ENCODE assay signal across 8 cellular contexts in genomic region chr17:50094243-50094752, GRCh38. TPM values are rescaled to one million over a fixed set of nuclear protein-coding genes. Genes with fewer than 3 reads are reported as not detected.
DNase-seq lines count a peak whose midpoint lies in the region; ATAC-seq and TF ChIP-seq lines count a peak whose summit lies in the region.

No MANE protein-coding gene starts in this region.

- no peaks in the 10 kb centered on the region for H3K27me3 ChIP-seq in colonic mucosa
- H3K27me3 ChIP-seq in layer of hippocampus (ENCODE audit: control insufficient read depth, insufficient read depth, low read length) = no peaks in the 10 kb centered on the region

- peak; percentile 88 for TF ChIP-seq CTCF in colonic mucosa (IDR thresholded peaks at IDR 0.05)

- H3K27ac Mint-ChIP-seq in activated CD4-positive, alpha-beta T cell treated with anti-CD3 and anti-CD28 coated beads for 36 hours = peak overlapping the region; percentile 91

- peak overlapping the region; percentile 77 for H3K4me3 ChIP-seq in colonic mucosa

- H3K36me3 Mint-ChIP-seq in activated CD4-positive, alpha-beta T cell treated with anti-CD3 and anti-CD28 coated beads for 36 hours (ENCODE audit: low read depth) = no peaks in the 10 kb centered on the region

- no peaks in the 10 kb centered on the region for H3K27me3 Mint-ChIP-seq in activated CD4-positive, alpha-beta T cell treated with anti-CD3 and anti-CD28 coated beads for 36 hours

- H3K4me1 Mint-ChIP-seq in activated CD4-positive, alpha-beta T cell treated with anti-CD3 and anti-CD28 coated beads for 36 hours = peaks cover 19% of the 10 kb centered on the region

- peak overlapping the region; percentile 62 to 88 for H3K9ac ChIP-seq in colonic mucosa (ENCODE audit: low read depth in 2 of 2, low read length in 2 of 2)

- DNase-seq in DMS79 (lab: John Stamatoyannopoulos, UW) (peak; percentile 44), NCI-H446 treated with DMSO at 0.1 percent for 48 hours (lab: John Stamatoyannopoulos, UW) (peak; percentile 52), colonic mucosa (peak; percentile 96)
- DNase-seq in activated CD4-positive, alpha-beta T cell treated with anti-CD3 and anti-CD28 coated beads for 36 hours = peak; percentile 94
- DNase-seq in stimulated activated CD4-positive, alpha-beta T cell treated with anti-CD3 and anti-CD28 coated beads, Interleukin-1b, Interleukin-23, amount 100 ng/mL, for 1 hour (ENCODE audit: low read depth in 2 of 2) = peak; percentile 81 to 92

- intact Hi-C loops in activated CD4-positive, alpha-beta T cell treated with anti-CD3 and anti-CD28 coated beads for 36 hours (cut with DNase I, micrococcal nuclease) = loop anchor here (1.0 to 10.0 kb wide), 7 partner anchors 37 to 203 kb away; partner anchors contain the start of gene SAMD14 (in 1 of the 2)
- intact Hi-C loops in colonic mucosa (cut with DNase I) = loop anchor here (10.0 kb wide), 1 partner anchor 201 kb away; no protein-coding TSS in a partner anchor

- CTCF ChIA-PET in activated CD4-positive, alpha-beta T cell treated with anti-CD3 and anti-CD28 coated beads for 36 hours (lab: Charles Lee) = interaction anchor here (0.6 to 5.7 kb wide), 62 partner anchors 9 to 537 kb away, joined by 3 to 43 read pairs (median 5); partner anchors contain the start of genes COL1A1, FAM117A and ITGA3

- H3K9me3 Mint-ChIP-seq in activated CD4-positive, alpha-beta T cell treated with anti-CD3 and anti-CD28 coated beads for 36 hours (ENCODE audit: low read depth) = no peaks in the 10 kb centered on the region

- ATAC-seq in HG03135 (IDR thresholded peaks at IDR 0.05; ENCODE audit: unreplicated experiment) = peak; percentile 41
- peak; percentile 62 for ATAC-seq in activated CD4-positive, alpha-beta T cell treated with anti-CD3 and anti-CD28 coated beads for 36 hours
- ATAC-seq in HG03460 (IDR thresholded peaks at IDR 0.05; ENCODE audit: unreplicated experiment) = no peak

- POLR2A ChIA-PET in activated CD4-positive, alpha-beta T cell treated with anti-CD3 and anti-CD28 coated beads for 36 hours (lab: Charles Lee) = interaction anchor here (0.6 to 1.3 kb wide), 4 partner anchors 23 to 42 kb away, joined by 3 to 4 read pairs (median 4); no protein-coding TSS in a partner anchor

- H3K27ac ChIP-seq in colonic mucosa (peak overlapping the region; percentile 80), layer of hippocampus (ENCODE audit: low read depth, low read length) (peak overlapping the region; percentile 90)

- H3K4me1 ChIP-seq in colonic mucosa = peaks cover 9% of the 10 kb centered on the region

- H3K36me3 ChIP-seq in colonic mucosa = no peaks in the 10 kb centered on the region

- peak overlapping the region; percentile 84 for H3K4me3 Mint-ChIP-seq in activated CD4-positive, alpha-beta T cell treated with anti-CD3 and anti-CD28 coated beads for 36 hours

- H3K9me3 ChIP-seq in colonic mucosa = no peaks in the 10 kb centered on the region

RNA-seq across cellular contexts. Expression of gene PDK2, which starts 0.9 kb away (rescaled TPM):
- 10 to 100 TPM in 1 of 2 experiments, 1 to 10 TPM in 1; 9.8 to 16.2 TPM for total RNA-seq in activated CD4-positive, alpha-beta T cell treated with anti-CD3 and anti-CD28 coated beads for 36 hours
- 10 to 100 TPM; 48.8 to 56.4 TPM for total RNA-seq in colonic mucosa

RNA-seq across cellular contexts. Expression of gene SAMD14, which starts 35.7 kb away (rescaled TPM):
- total RNA-seq in activated CD4-positive, alpha-beta T cell treated with anti-CD3 and anti-CD28 coated beads for 36 hours = 1 to 10 TPM in 1 of 2 experiments, under 1 TPM in 1; 0.77 to 1.1 TPM
- total RNA-seq in colonic mucosa = 1 to 10 TPM in 1 of 2 donors, under 1 TPM in 1; 0.77 to 2.3 TPM

RNA-seq across cellular contexts. Expression of gene ITGA3, which starts 38.4 kb away (rescaled TPM):
- 1 to 10 TPM; 6.8 to 7.8 TPM for total RNA-seq in activated CD4-positive, alpha-beta T cell treated with anti-CD3 and anti-CD28 coated beads for 36 hours
- total RNA-seq in colonic mucosa = 100 to 1,000 TPM; 111 to 116 TPM

RNA-seq across cellular contexts. Expression of gene PPP1R9B, which starts 56.2 kb away (rescaled TPM):
- 10 to 100 TPM; 61.1 to 64.0 TPM for total RNA-seq in activated CD4-positive, alpha-beta T cell treated with anti-CD3 and anti-CD28 coated beads for 36 hours
- 10 to 100 TPM; 36.6 to 43.2 TPM for total RNA-seq in colonic mucosa

Comparison
In these comparisons a context has a peak if more than half of its experiments do, and no peak if none do; other contexts are left out.
1. DNase-seq: peak in every context shown above with its lines; median percentile 96 in colonic mucosa; 94 in activated CD4-positive, alpha-beta T cell treated with anti-CD3 and anti-CD28 coated beads for 36 hours; 86 in stimulated activated CD4-positive, alpha-beta T cell treated with anti-CD3 and anti-CD28 coated beads, Interleukin-1b, Interleukin-23, amount 100 ng/mL, for 1 hour; 52 in NCI-H446 treated with DMSO at 0.1 percent for 48 hours; 44 in DMS79.
2. RNA of gene ITGA3, which starts 38.4 kb away (total RNA-seq): 111 to 116 TPM in colonic mucosa; 6.8 to 7.8 TPM in activated CD4-positive, alpha-beta T cell treated with anti-CD3 and anti-CD28 coated beads for 36 hours; every median in the first group is over 10 times any median in the second.